Comparison of ENCODE assay signal across 9 cellular contexts in the genomic region with DNA sequence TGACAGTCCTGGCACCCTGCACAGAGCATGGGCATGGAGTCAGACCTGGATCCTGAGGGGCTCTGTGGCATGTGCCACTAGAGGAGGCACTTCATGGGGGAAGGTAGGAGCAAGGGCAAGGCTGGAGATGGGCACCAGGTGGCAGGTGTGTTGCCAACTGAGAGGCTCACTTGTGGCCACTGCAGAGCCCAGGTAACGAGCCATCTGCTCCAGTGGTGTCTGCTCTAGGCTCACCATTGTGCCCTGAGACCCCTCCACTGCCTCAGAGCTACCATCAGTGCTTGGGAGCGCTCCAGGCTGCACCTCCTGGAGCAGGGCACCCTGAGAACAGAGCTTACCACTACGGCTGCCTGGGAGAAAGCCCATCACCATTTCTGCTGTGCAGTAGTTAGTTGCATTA. TPM values are rescaled to one million over a fixed set of nuclear protein-coding genes. Genes with fewer than 3 reads are reported as not detected.
A peak's percentile ranks its signal among the peaks of the same experiment; 100 is the strongest.
DNase-seq lines count a peak whose midpoint lies in the region; ATAC-seq and TF ChIP-seq lines count a peak whose summit lies in the region.
"Had no signal": no experiment of that assay in that cellular context is flagged by ENCODE, and none has a peak within 500 bp of the region (broad histone marks: within the 10 kb centered on the region; RNA-seq: fewer than 3 reads in every experiment).

No MANE protein-coding gene starts in this region.

- TF ChIP-seq CTCF in heart right ventricle (IDR thresholded peaks at IDR 0.05) (no peak), activated B cell treated with CpG ODN at 0.5 μM for 24 hours (IDR thresholded peaks at IDR 0.05) (no peak), kidney epithelial cell (IDR thresholded peaks at IDR 0.05; ENCODE audit: insufficient read depth, low read length, poor library complexity, severe bottlenecking) (peak; percentile 35), upper lobe of left lung (IDR thresholded peaks at IDR 0.05) (no peak)

- no peak overlapping the region for H3K27ac Mint-ChIP-seq in activated B cell treated with CpG ODN at 0.5 μM for 24 hours

- H3K4me3 Mint-ChIP-seq in activated B cell treated with CpG ODN at 0.5 μM for 24 hours, result peak overlapping the region; percentile 50

- no peaks in the 10 kb centered on the region for H3K9me3 Mint-ChIP-seq in activated B cell treated with CpG ODN at 0.5 μM for 24 hours

- H3K36me3 Mint-ChIP-seq in activated B cell treated with CpG ODN at 0.5 μM for 24 hours (ENCODE audit: low read depth), result peaks cover 31% of the 10 kb centered on the region

- no peak for TF ChIP-seq POLR2A in upper lobe of left lung (IDR thresholded peaks at IDR 0.05)

- H3K4me3 ChIP-seq in heart right ventricle (peak overlapping the region in 7 of 10 donors; percentile 85 to 100 (median 94)), kidney epithelial cell (ENCODE audit: low read depth, low read length) (no peak overlapping the region), upper lobe of left lung (peak overlapping the region in 3 of 4 donors; percentile 80 to 97 (median 97)), H7 (ENCODE audit: insufficient read depth, low read depth, low read length) (no peak overlapping the region; the same call in 1 of the 2 replicates)

- peaks cover 0 to 29% (median 11%) of the 10 kb centered on the region in 9 donors for H3K36me3 ChIP-seq in heart right ventricle
- H3K36me3 ChIP-seq in kidney epithelial cell (ENCODE audit: control insufficient read depth, insufficient read depth, low read length), result peaks cover 2% of the 10 kb centered on the region
- peaks cover 0 to 25% (median 22%) of the 10 kb centered on the region in 4 donors for H3K36me3 ChIP-seq in upper lobe of left lung
- H3K36me3 ChIP-seq in H7 (replicated peaks; ENCODE audit: control insufficient read depth, insufficient read depth, low read length), result peaks cover 16% of the 10 kb centered on the region

- POLR2A ChIA-PET in activated B cell treated with CpG ODN at 0.5 μM for 24 hours (lab: Charles Lee), result interaction anchor here (1.3 to 1.5 kb wide), 2 partner anchors 13 kb away, joined by 4 to 8 read pairs; a partner anchor contains a TSS

- H3K27me3 ChIP-seq in heart right ventricle (no peaks in the 10 kb centered on the region), kidney epithelial cell (ENCODE audit: control insufficient read depth, insufficient read depth, low read length) (no peaks in the 10 kb centered on the region), upper lobe of left lung (no peaks in the 10 kb centered on the region), H7 (ENCODE audit: control insufficient read depth, insufficient read depth, low read length) (no peaks in the 10 kb centered on the region)

- DNase-seq in heart right ventricle, result no peak
- DNase-seq in Right ventricle myocardium inferior (ENCODE audit: missing footprints), result no peak
- DNase-seq in activated B cell treated with CpG ODN at 0.5 μM for 24 hours, result no peak
- no peak for DNase-seq in kidney epithelial cell (ENCODE audit: low read depth)
- DNase-seq in upper lobe of left lung, result no peak
- no peak for DNase-seq in stimulated activated CD8-positive, alpha-beta memory T cell treated with anti-CD3 and anti-CD28 coated beads, Interleukin-4, amount 100 ng/mL, for 48 hours
- no peak for DNase-seq in ecto neural progenitor cell (ENCODE audit: low spot score)
- DNase-seq in H7, result no peak
- DNase-seq: GF-D8 had no signal

- no peaks in the 10 kb centered on the region for H3K27me3 Mint-ChIP-seq in activated B cell treated with CpG ODN at 0.5 μM for 24 hours

- intact Hi-C loops in heart right ventricle (cut with DNase I) (loop anchor here in 1 of 10 donors (10.0 kb wide), 1 partner anchor 166 kb away; no protein-coding TSS in a partner anchor), Right ventricle myocardium inferior (cut with DNase I) (loop anchor here (5.0 kb wide), 1 partner anchor 108 kb away; a partner anchor contains a TSS), activated B cell treated with CpG ODN at 0.5 μM for 24 hours (cut with micrococcal nuclease) (loop anchor here (2.0 to 5.0 kb wide), 4 partner anchors 76 to 728 kb away; a partner anchor contains a TSS)

- peak overlapping the region in 6 of 10 donors; percentile 89 to 100 (median 99) for H3K27ac ChIP-seq in heart right ventricle
- H3K27ac ChIP-seq in upper lobe of left lung, result peak overlapping the region in 3 of 4 donors; percentile 92 to 94 (median 93)

- H3K4me1 ChIP-seq in heart right ventricle (peaks cover 27 to 52% (median 40%) of the 10 kb centered on the region in 9 donors), upper lobe of left lung (peaks cover 25 to 45% (median 27%) of the 10 kb centered on the region in 4 donors)

- H3K9me3 ChIP-seq in heart right ventricle, result no peaks in the 10 kb centered on the region
- no peaks in the 10 kb centered on the region for H3K9me3 ChIP-seq in upper lobe of left lung

- no peak for TF ChIP-seq EP300 in upper lobe of left lung (IDR thresholded peaks at IDR 0.05)

- peaks cover 30% of the 10 kb centered on the region for H3K4me1 Mint-ChIP-seq in activated B cell treated with CpG ODN at 0.5 μM for 24 hours

- WGBS in heart right ventricle, 2 donors, result 77 to 82% methylated on average over 3 of the region's 3 CpGs
- 75% methylated on average over 3 of the region's 3 CpGs; no CpG with 5 or more reads in 1 of the 2 donors for WGBS in upper lobe of left lung, 2 donors

- ATAC-seq in heart right ventricle (peak in 2 of 8 donors; percentile 1), Right ventricle myocardium inferior (no peak), activated B cell treated with CpG ODN at 0.5 μM for 24 hours (ENCODE audit: low read depth) (no peak), upper lobe of left lung (ENCODE audit: low FRiP score in 2 of 2) (no peak)

- CTCF ChIA-PET in activated B cell treated with CpG ODN at 0.5 μM for 24 hours (lab: Charles Lee), result no interaction called here

RNA-seq across cellular contexts. Expression of a gene that starts 1.3 kb away (rescaled TPM):
- total RNA-seq in heart right ventricle (10 to 100 TPM; 32.5 to 51.7 (median 37.5) TPM), Right ventricle myocardium inferior (44.4 TPM), activated B cell treated with CpG ODN at 0.5 μM for 24 hours (51.9 and 65.6 TPM in 2 replicates), kidney epithelial cell (23.8 and 26.9 TPM in 2 replicates), upper lobe of left lung (10 to 100 TPM; 19.5 to 87.1 (median 63.9) TPM)
- 10 to 100 TPM; 23.2 to 39.4 TPM for polyA plus RNA-seq in heart right ventricle
- 15.6 and 16.6 TPM in 2 replicates for total RNA-seq in H7 (2014; rRNA removed; shearing (Covaris generic))

RNA-seq across cellular contexts. Expression of a gene that starts 13.3 kb away (rescaled TPM):
- total RNA-seq in heart right ventricle, result 10 to 100 TPM; 18.4 to 29.6 (median 25.8) TPM
- 10 to 100 TPM; 24.6 to 58.2 TPM for polyA plus RNA-seq in heart right ventricle
- 24.5 TPM for total RNA-seq in Right ventricle myocardium inferior
- 77.4 and 91.7 TPM in 2 replicates for total RNA-seq in activated B cell treated with CpG ODN at 0.5 μM for 24 hours
- 44.5 and 56.3 TPM in 2 replicates for total RNA-seq in kidney epithelial cell
- total RNA-seq in upper lobe of left lung, result 100 to 1,000 TPM in 1 of 6 donors, 10 to 100 TPM in 5; 30.3 to 146 (median 61.9) TPM
- 78.5 and 88.6 TPM in 2 replicates for total RNA-seq in H7 (2014; rRNA removed; shearing (Covaris generic))

RNA-seq across cellular contexts. Expression of a gene that starts 14.4 kb away (rescaled TPM):
- total RNA-seq in heart right ventricle, result 10 to 100 TPM; 31.8 to 55.8 (median 38.1) TPM
- polyA plus RNA-seq in heart right ventricle, result 10 to 100 TPM; 39.4 to 71.7 TPM
- total RNA-seq in Right ventricle myocardium inferior, result 42.7 TPM
- 127 and 133 TPM in 2 replicates for total RNA-seq in activated B cell treated with CpG ODN at 0.5 μM for 24 hours
- total RNA-seq in kidney epithelial cell, result 357 and 360 TPM in 2 replicates
- 100 to 1,000 TPM in 2 of 6 donors, 10 to 100 TPM in 4; 55.3 to 154 (median 87.8) TPM for total RNA-seq in upper lobe of left lung
- 564 and 664 TPM in 2 replicates for total RNA-seq in H7 (2014; rRNA removed; shearing (Covaris generic))

RNA-seq across cellular contexts. Expression of a gene that starts 20.5 kb away (rescaled TPM):
- total RNA-seq in heart right ventricle, result 1 to 10 TPM in 1 of 10 donors, under 1 TPM in 6, not detected in 3; 0.15 to 1.1 (median 0.50) TPM
- 1 to 10 TPM in 1 of 2 donors, under 1 TPM in 1; 0.51 to 2.3 TPM for polyA plus RNA-seq in heart right ventricle
- 0.32 TPM for total RNA-seq in Right ventricle myocardium inferior
- not detected in 2 replicates for total RNA-seq in activated B cell treated with CpG ODN at 0.5 μM for 24 hours
- total RNA-seq in kidney epithelial cell, result 0.55 and 1.8 TPM in 2 replicates
- total RNA-seq in upper lobe of left lung, result 1 to 10 TPM in 3 of 6 donors, under 1 TPM in 3; 0.46 to 2.1 (median 1.2) TPM
- total RNA-seq in H7 (2014; rRNA removed; shearing (Covaris generic)), result not detected in 2 replicates

RNA-seq across cellular contexts. Expression of a gene that starts 50.3 kb away (rescaled TPM):
- total RNA-seq in heart right ventricle (10 to 100 TPM; 11.4 to 20.0 (median 14.0) TPM), Right ventricle myocardium inferior (18.0 TPM), activated B cell treated with CpG ODN at 0.5 μM for 24 hours (34.6 and 35.5 TPM in 2 replicates), kidney epithelial cell (34.0 and 35.7 TPM in 2 replicates), upper lobe of left lung (10 to 100 TPM; 27.7 to 95.3 (median 33.1) TPM)
- polyA plus RNA-seq in heart right ventricle, result 10 to 100 TPM in 1 of 2 donors, 1 to 10 TPM in 1; 8.3 to 26.3 TPM
- total RNA-seq in H7 (2014; rRNA removed; shearing (Covaris generic)), result 23.0 and 37.3 TPM in 2 replicates

Comparison
In these comparisons a context has a peak if more than half of its experiments do, and no peak if none do; other contexts are left out.
1. H3K4me3 ChIP-seq: peak in heart right ventricle (7 of 10) and upper lobe of left lung (3 of 4); none in kidney epithelial cell (single experiment) and H7 (single experiment).